Comparison of ENCODE assay signal across 16 cellular contexts in genomic region chr17:41034346-41034933, GRCh38. TPM values are rescaled to one million over a fixed set of nuclear protein-coding genes. Genes with fewer than 3 reads are reported as not detected.
"Had no signal": no experiment of that assay in that cellular context is flagged by ENCODE, and none has a peak within 500 bp of the region (broad histone marks: within the 10 kb centered on the region; RNA-seq: fewer than 3 reads in every experiment).

A gene with protein sequence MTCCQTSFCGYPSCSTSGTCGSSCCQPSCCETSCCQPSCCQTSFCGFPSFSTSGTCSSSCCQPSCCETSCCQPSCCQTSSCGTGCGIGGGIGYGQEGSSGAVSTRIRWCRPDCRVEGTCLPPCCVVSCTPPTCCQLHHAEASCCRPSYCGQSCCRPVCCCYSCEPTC (minus strand): TSS chr17:41034874. CDS start chr17:41034821, 53 bp downstream.

RNA-seq across cellular contexts. Expression of the gene that starts here (rescaled TPM):
- total RNA-seq: activated CD4-positive, alpha-beta memory T cell treated with anti-CD3 and anti-CD28 coated beads for 36 hours; activated naive CD4-positive, alpha-beta T cell treated with anti-CD3 and anti-CD28 coated beads for 36 hours; activated naive CD8-positive, alpha-beta T cell treated with anti-CD3 and anti-CD28 coated beads, Interleukin-2, amount 10 ng/mL, durations not matched to agents 7 days and 5 days; breast epithelium; dermis microvascular lymphatic vessel endothelial cell; hepatocyte; kidney epithelial cell; left lobe of liver; lower lobe of right lung; mucosa of descending colon; osteocyte; progenitor cell of endocrine pancreas; sigmoid colon; thoracic aorta had no signal
- polyA plus RNA-seq: esophagus, hepatocyte, immature natural killer cell, sigmoid colon had no signal
